Comparison of ENCODE assay signal across 8 cellular contexts in genomic region chr3:46971151-46971550, GRCh38. TPM values are rescaled to one million over a fixed set of nuclear protein-coding genes. Genes with fewer than 3 reads are reported as not detected.
A peak's percentile ranks its signal among the peaks of the same experiment; 100 is the strongest.
DNase-seq lines count a peak whose midpoint lies in the region; ATAC-seq and TF ChIP-seq lines count a peak whose summit lies in the region.
"Had no signal": no experiment of that assay in that cellular context is flagged by ENCODE, and none has a peak within 500 bp of the region (broad histone marks: within the 10 kb centered on the region; RNA-seq: fewer than 3 reads in every experiment).

No MANE protein-coding gene starts in this region.

- H3K27me3 ChIP-seq in GM23248 (replicated peaks; ENCODE audit: insufficient read depth): no peaks in the 10 kb centered on the region
- H3K27me3 ChIP-seq in right cardiac atrium (ENCODE audit: control insufficient read depth, insufficient read depth): no peaks in the 10 kb centered on the region
- H3K27me3 ChIP-seq in skeletal muscle satellite cell (ENCODE audit: control insufficient read depth, insufficient read depth, low read length): no peaks in the 10 kb centered on the region

- H3K27ac Mint-ChIP-seq in WTC11: peak overlapping the region; percentile 18; the same call in 1 of the 2 replicates

- no peak for DNase-seq in GM23248
- DNase-seq in WTC11 (ENCODE audit: low spot score): no peak
- DNase-seq in right cardiac atrium: peak in 1 of 3 donors; percentile 31
- no peak for DNase-seq in GM10266 (ENCODE audit: extremely low spot score)
- no peak for DNase-seq in GM19240 (ENCODE audit: insufficient read length, low spot score)
- DNase-seq: SK-N-SH had no signal

- H3K9ac ChIP-seq in GM23248 (peak overlapping the region; percentile 27; the same call in 1 of the 2 replicates), skeletal muscle satellite cell (ENCODE audit: low read depth, low read length) (no peak overlapping the region)
- H3K9ac ChIP-seq: SK-N-SH had no signal

- in situ Hi-C loops in GM23248 (cut with MboI): no loop called here

- no peak for ATAC-seq in WTC11
- ATAC-seq in right cardiac atrium: no peak
- ATAC-seq in HG03045 (IDR thresholded peaks at IDR 0.05; ENCODE audit: unreplicated experiment): no peak

- H3K9me3 Mint-ChIP-seq in WTC11: no peaks in the 10 kb centered on the region

- H3K4me2 ChIP-seq in GM23248 (ENCODE audit: unreplicated experiment) (peak overlapping the region; percentile 24), skeletal muscle satellite cell (ENCODE audit: low read length) (peak overlapping the region; percentile 1)
- H3K4me2 ChIP-seq: SK-N-SH had no signal

- CTCF ChIA-PET in WTC11 (lab: Charles Lee): interaction anchor here (3.0 kb wide), 1 partner anchor 27 kb away, joined by 8 read pairs; no protein-coding TSS in a partner anchor

- no peaks in the 10 kb centered on the region for H3K27me3 Mint-ChIP-seq in WTC11 (ENCODE audit: low read depth)

- H3K36me3 Mint-ChIP-seq in WTC11: peaks cover 16% of the 10 kb centered on the region

- H3K4me1 ChIP-seq in GM23248 (ENCODE audit: insufficient read depth) (peaks cover 20% of the 10 kb centered on the region), right cardiac atrium (ENCODE audit: control insufficient read depth, insufficient read depth, low read length) (peaks cover 38% of the 10 kb centered on the region), skeletal muscle satellite cell (ENCODE audit: control insufficient read depth, insufficient read depth, low read length) (peaks cover 20% of the 10 kb centered on the region)

- H3K9me3 ChIP-seq in GM23248 (ENCODE audit: low read depth) (no peaks in the 10 kb centered on the region), right cardiac atrium (ENCODE audit: control insufficient read depth, low read length) (no peaks in the 10 kb centered on the region), skeletal muscle satellite cell (replicated peaks; ENCODE audit: low read length) (no peaks in the 10 kb centered on the region)
- H3K9me3 ChIP-seq: SK-N-SH had no signal

- no peak overlapping the region for H2AFZ ChIP-seq in GM23248

- peaks cover 100% of the 10 kb centered on the region for H3K79me2 ChIP-seq in GM23248 (ENCODE audit: insufficient read depth)

- no peaks in the 10 kb centered on the region for H3K9me2 ChIP-seq in GM23248 (ENCODE audit: insufficient read depth)
- H3K9me2 ChIP-seq: SK-N-SH had no signal

- H3F3A ChIP-seq in GM23248 (ENCODE audit: insufficient read depth): peaks cover 19% of the 10 kb centered on the region; the same call in 1 of the 2 replicates

- POLR2A ChIA-PET in WTC11 (lab: Charles Lee): no interaction called here

- peak overlapping the region; percentile 14 for H3K27ac ChIP-seq in GM23248
- H3K27ac ChIP-seq in right cardiac atrium (ENCODE audit: low read length): peak overlapping the region; percentile 75

- no peak for TF ChIP-seq CTCF in WTC11 (IDR thresholded peaks at IDR 0.05)
- no peak for TF ChIP-seq CTCF in GM10266 (IDR thresholded peaks at IDR 0.05; ENCODE audit: control insufficient read depth, insufficient read depth, low read depth, missing control alignments)

- no peak overlapping the region for H3K4me3 Mint-ChIP-seq in WTC11

- intact Hi-C loops in right cardiac atrium (cut with DNase I): no loop called here

- no peaks in the 10 kb centered on the region for H3K36me3 ChIP-seq in GM23248 (ENCODE audit: low read depth)
- H3K36me3 ChIP-seq in skeletal muscle satellite cell (ENCODE audit: insufficient read depth, low read length): peaks cover 6% of the 10 kb centered on the region

- 49 to 55% methylated on average over 6 of the region's 6 CpGs for WGBS in GM23248 (ENCODE audit: low coverage in 1 of 2, low lambda C conversion rate in 2 of 2, missing lambda C conversion rate in 2 of 2), 2 experiments
- 44% methylated on average over 6 of the region's 6 CpGs for WGBS in right cardiac atrium

- H3K4me3 ChIP-seq in GM23248 (no peak overlapping the region), right cardiac atrium (ENCODE audit: low read length) (no peak overlapping the region), skeletal muscle satellite cell (ENCODE audit: low read length) (no peak overlapping the region)

- H3K4me1 Mint-ChIP-seq in WTC11: peaks cover 25% of the 10 kb centered on the region

- H4K20me1 ChIP-seq in GM23248 (ENCODE audit: insufficient read depth): peaks cover 13% of the 10 kb centered on the region; the same call in 1 of the 2 replicates

TF ChIP-seq in WTC11, 78 proteins besides CTCF, POLR2A, EP300 and RAD21:
- TF ChIP-seq ZNF232 (CRISPR knock-in tag; IDR thresholded peaks at IDR 0.05) (no peak), SOX15 (CRISPR knock-in tag; IDR thresholded peaks at IDR 0.05) (no peak), JUN (CRISPR knock-in tag; IDR thresholded peaks at IDR 0.05) (no peak), JAZF1 (CRISPR knock-in tag; IDR thresholded peaks at IDR 0.05) (no peak), NFE2L1 (CRISPR knock-in tag; IDR thresholded peaks at IDR 0.05) (no peak), ZNF281 (CRISPR knock-in tag; IDR thresholded peaks at IDR 0.05) (no peak), NR3C1 (CRISPR knock-in tag; conservative IDR thresholded peaks at IDR 0.05; ENCODE audit: low read depth) (no peak), ETV6 (CRISPR knock-in tag; IDR thresholded peaks at IDR 0.05) (no peak), OVOL2 (CRISPR knock-in tag; IDR thresholded peaks at IDR 0.05; ENCODE audit: borderline replicate concordance) (no peak)
- TF ChIP-seq, protein P1, sequence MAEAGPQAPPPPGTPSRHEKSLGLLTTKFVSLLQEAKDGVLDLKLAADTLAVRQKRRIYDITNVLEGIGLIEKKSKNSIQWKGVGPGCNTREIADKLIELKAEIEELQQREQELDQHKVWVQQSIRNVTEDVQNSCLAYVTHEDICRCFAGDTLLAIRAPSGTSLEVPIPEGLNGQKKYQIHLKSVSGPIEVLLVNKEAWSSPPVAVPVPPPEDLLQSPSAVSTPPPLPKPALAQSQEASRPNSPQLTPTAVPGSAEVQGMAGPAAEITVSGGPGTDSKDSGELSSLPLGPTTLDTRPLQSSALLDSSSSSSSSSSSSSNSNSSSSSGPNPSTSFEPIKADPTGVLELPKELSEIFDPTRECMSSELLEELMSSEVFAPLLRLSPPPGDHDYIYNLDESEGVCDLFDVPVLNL (CRISPR knock-in tag; IDR thresholded peaks at IDR 0.05; ENCODE audit: borderline replicate concordance, low read depth): no peak

RNA-seq across cellular contexts. Expression of gene CCDC12, which starts 5.4 kb away (rescaled TPM):
- 15.2 and 17.4 TPM in 2 replicates for total RNA-seq in GM23248 (2014; rRNA removed; shearing (Covaris generic))
- 42.7 and 43.8 TPM in 2 replicates for polyA plus RNA-seq in GM23248 (2016; fragmentation: Nextera tagmentation; extraction: Ambion mirVana)
- 50.3 to 59.1 TPM (median 55.9 TPM) in 3 replicates for total RNA-seq in WTC11 (2021)
- total RNA-seq in right cardiac atrium: 10 to 100 TPM; 31.2 to 37.7 (median 34.2) TPM
- polyA plus RNA-seq in right cardiac atrium: 58.0 TPM
- 19.2 and 27.4 TPM in 2 replicates for total RNA-seq in skeletal muscle satellite cell (2012; rRNA removed)

RNA-seq across cellular contexts. Expression of gene NBEAL2, which starts 8.3 kb away (rescaled TPM):
- 2.8 and 4.7 TPM in 2 replicates for total RNA-seq in GM23248 (2014; rRNA removed; shearing (Covaris generic))
- polyA plus RNA-seq in GM23248 (2016; fragmentation: Nextera tagmentation; extraction: Ambion mirVana) (0.94 and 1.2 TPM in 2 replicates), right cardiac atrium (13.7 TPM)
- total RNA-seq in WTC11 (2021) (64.0 to 80.0 TPM (median 64.3 TPM) in 3 replicates), right cardiac atrium (10 to 100 TPM; 15.9 to 20.1 (median 17.3) TPM)
- 3.3 and 3.7 TPM in 2 replicates for total RNA-seq in skeletal muscle satellite cell (2012; rRNA removed)
